Comparison of ENCODE assay signal across 8 cellular contexts in the genomic region with DNA sequence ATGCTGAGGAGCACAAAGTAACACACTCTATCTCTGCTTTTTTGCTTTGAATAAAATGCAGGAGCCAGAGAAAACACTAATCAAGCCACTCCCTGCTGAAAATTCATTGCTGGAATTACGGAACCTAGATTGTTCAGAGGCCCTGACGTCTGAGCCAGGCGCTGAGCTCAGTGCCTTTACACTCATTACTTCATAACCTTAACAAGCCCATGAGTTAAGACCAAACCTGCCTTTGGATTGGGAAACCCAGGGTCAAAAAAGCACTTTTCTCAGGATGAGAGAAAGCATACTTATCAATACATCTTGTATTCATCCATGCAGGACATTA. TPM values are rescaled to one million over a fixed set of nuclear protein-coding genes. Genes with fewer than 3 reads are reported as not detected.
A peak's percentile ranks its signal among the peaks of the same experiment; 100 is the strongest.
DNase-seq lines count a peak whose midpoint lies in the region; ATAC-seq and TF ChIP-seq lines count a peak whose summit lies in the region.

No MANE protein-coding gene starts in this region.

- no peaks in the 10 kb centered on the region for H3K36me3 Mint-ChIP-seq in chondrocyte (ENCODE audit: low read depth)

- DNase-seq in NCI-H146 (lab: John Stamatoyannopoulos, UW) (peak; percentile 62), NCI-H146 treated with DMSO at 0.1 percent for 48 hours (lab: John Stamatoyannopoulos, UW; ENCODE audit: unreplicated experiment) (no peak), HCEC 1CT (peak; percentile 43), NB4 (ENCODE audit: low read depth) (no peak), chondrocyte (ENCODE audit: low spot score) (no peak), lung microvascular endothelial cell (ENCODE audit: low read depth in 2 of 2) (peak; percentile 45 to 53), upper lobe of right lung (no peak), erythroblast (lab: John Stamatoyannopoulos, UW) (no peak)

- peak; percentile 15 for ATAC-seq in upper lobe of right lung

- no peaks in the 10 kb centered on the region for H3K9me3 ChIP-seq in upper lobe of right lung

- peaks cover 3% of the 10 kb centered on the region for H3K9me3 Mint-ChIP-seq in chondrocyte (ENCODE audit: low read depth)

- TF ChIP-seq POLR2A in NB4 (IDR thresholded peaks at IDR 0.05; ENCODE audit: extremely low read depth, insufficient read length) = no peak
- TF ChIP-seq POLR2A in erythroblast (IDR thresholded peaks at IDR 0.05; ENCODE audit: low read length) = no peak

- H3K27me3 ChIP-seq in upper lobe of right lung = no peaks in the 10 kb centered on the region

- H3K27ac ChIP-seq in upper lobe of right lung = peak overlapping the region; percentile 91

- H3K4me3 ChIP-seq in NB4 (ENCODE audit: low read depth, low read length) (peak overlapping the region; percentile 88), upper lobe of right lung (peak overlapping the region; percentile 59)

- peak overlapping the region; percentile 93 for H3K4me3 Mint-ChIP-seq in chondrocyte (ENCODE audit: unreplicated experiment)

- peaks cover 64% of the 10 kb centered on the region for H3K4me1 Mint-ChIP-seq in chondrocyte (ENCODE audit: low read depth)

- no peaks in the 10 kb centered on the region for H3K27me3 Mint-ChIP-seq in chondrocyte (ENCODE audit: low read depth)

- intact Hi-C loops in upper lobe of right lung (cut with DNase I) = no loop called here

- H3K36me3 ChIP-seq in upper lobe of right lung = no peaks in the 10 kb centered on the region

- TF ChIP-seq CTCF in NB4 (IDR thresholded peaks at IDR 0.05; ENCODE audit: low read depth, low read length) = no peak
- no peak for TF ChIP-seq CTCF in chondrocyte (IDR thresholded peaks at IDR 0.05)
- no peak for TF ChIP-seq CTCF in upper lobe of right lung (IDR thresholded peaks at IDR 0.05)

- H3K4me1 ChIP-seq in upper lobe of right lung = peaks cover 19% of the 10 kb centered on the region

- peak overlapping the region; percentile 99 for H3K27ac Mint-ChIP-seq in chondrocyte (ENCODE audit: unreplicated experiment)

RNA-seq across cellular contexts. Expression of gene INO80C, which starts 0.8 kb away (rescaled TPM):
- total RNA-seq in chondrocyte = 22.7 to 25.4 TPM (median 23.7 TPM) in 3 replicates
- 6.5 and 12.9 TPM in 2 replicates for total RNA-seq in lung microvascular endothelial cell
- total RNA-seq in upper lobe of right lung = 34.6 TPM

Comparison
In these comparisons a context has a peak if more than half of its experiments do, and no peak if none do; other contexts are left out.
1. DNase-seq: peak in NCI-H146 (single experiment), HCEC 1CT (single experiment) and lung microvascular endothelial cell (2 of 2); none in NCI-H146 treated with DMSO at 0.1 percent for 48 hours (single experiment), NB4 (single experiment), chondrocyte (single experiment), upper lobe of right lung (single experiment) and erythroblast (0 of 2).